1 cellular context compared by ENCODE assay signal in the genomic region with DNA sequence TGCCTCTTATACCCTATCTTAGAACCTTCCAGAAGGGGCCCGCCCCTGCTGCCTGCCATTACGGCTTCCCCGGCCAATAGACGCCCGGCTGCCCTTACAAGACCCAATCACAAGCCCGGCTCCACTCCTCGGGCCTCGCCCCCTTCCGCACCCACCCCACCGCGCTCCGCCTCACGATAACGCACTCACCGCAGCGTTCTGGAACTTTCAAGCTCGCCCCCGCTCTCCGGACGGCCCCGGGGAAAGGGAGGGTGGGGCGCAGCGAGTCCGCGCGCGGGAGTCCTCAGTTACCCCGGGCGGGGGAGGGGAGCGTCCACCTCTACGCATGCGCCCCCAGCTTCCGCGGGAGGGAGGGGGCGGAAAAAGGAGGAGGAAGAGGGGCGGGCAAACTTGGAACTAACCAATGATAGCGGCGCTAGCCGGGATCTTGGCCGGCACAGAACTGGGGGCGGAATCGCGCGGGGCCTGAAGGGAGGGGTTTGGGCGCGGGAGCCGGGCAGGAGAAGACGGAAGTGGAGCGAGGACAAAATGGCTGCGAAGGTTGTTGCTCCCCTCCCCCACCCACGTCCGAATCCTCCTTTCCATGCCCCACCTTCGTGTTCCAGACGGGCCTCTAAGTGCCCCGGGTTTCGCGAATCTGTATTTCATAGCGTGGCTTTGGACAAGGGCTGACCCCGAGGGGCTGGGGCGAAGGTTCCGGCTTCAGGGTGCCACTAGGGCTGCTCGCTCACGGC.
TF ChIP-seq lines count a peak whose summit lies in the region.

No MANE protein-coding gene starts in this region.

TF ChIP-seq in HepG2, 621 proteins besides CTCF, POLR2A, EP300 and RAD21 (continued from another document and continues in another):
- TF ChIP-seq KLF16 (CRISPR knock-in tag; IDR thresholded peaks at IDR 0.05) (peak in 1 of 2 experiments; percentile 80; a peak in 1 of 4 replicates), NR1H2 (CRISPR knock-in tag; IDR thresholded peaks at IDR 0.05; ENCODE audit: borderline replicate concordance, low read depth) (no peak), ZNF713 (CRISPR knock-in tag; IDR thresholded peaks at IDR 0.05) (peak; percentile 93; the same call in 1 of the 2 replicates), ZNF138 (CRISPR knock-in tag; IDR thresholded peaks at IDR 0.05; ENCODE audit: low read depth) (0 out of 2 replicates have a peak, but pooled peaks have one; percentile 4), ZNF564 (CRISPR knock-in tag; IDR thresholded peaks at IDR 0.05) (0 out of 2 replicates have a peak, but pooled peaks have one; percentile 26), ZNF496 (CRISPR knock-in tag; IDR thresholded peaks at IDR 0.05; ENCODE audit: insufficient replicate concordance) (no peak), ZNF746 (CRISPR knock-in tag; IDR thresholded peaks at IDR 0.05) (peak; percentile 81; the same call in 1 of the 2 replicates), SALL2 (CRISPR knock-in tag; IDR thresholded peaks at IDR 0.05) (peak; percentile 21; the same call in 1 of the 2 replicates), GATAD2A (CRISPR knock-in tag; IDR thresholded peaks at IDR 0.05) (no peak; the same call in none of the 2 replicates), SP5 (CRISPR knock-in tag; IDR thresholded peaks at IDR 0.05; ENCODE audit: borderline replicate concordance, low read depth) (peak; percentile 82; the same call in 1 of the 2 replicates), RBM39 (IDR thresholded peaks at IDR 0.05; ENCODE audit: low read depth, low read length, poor library complexity, severe bottlenecking) (peak; percentile 74), REPIN1 (CRISPR knock-in tag; IDR thresholded peaks at IDR 0.05; ENCODE audit: borderline replicate concordance, low read depth) (peak; percentile 59), ZNF737 (CRISPR knock-in tag; IDR thresholded peaks at IDR 0.05; ENCODE audit: borderline replicate concordance) (no peak), ZNF776 (CRISPR knock-in tag; IDR thresholded peaks at IDR 0.05) (no peak), KLF11 (CRISPR knock-in tag; IDR thresholded peaks at IDR 0.05) (peak; percentile 74; the same call in 1 of the 2 replicates), THYN1 (CRISPR knock-in tag; IDR thresholded peaks at IDR 0.05; ENCODE audit: borderline replicate concordance, low read depth) (no peak), ZIK1 (CRISPR knock-in tag; IDR thresholded peaks at IDR 0.05; ENCODE audit: borderline replicate concordance, low read depth) (0 out of 2 replicates have a peak, but pooled peaks have one; percentile 51), ZFP82 (CRISPR knock-in tag; IDR thresholded peaks at IDR 0.05; ENCODE audit: borderline replicate concordance) (no peak), SUZ12 (IDR thresholded peaks at IDR 0.05; ENCODE audit: low read depth, low read length) (no peak; the same call in 1 of the 2 replicates), MIER3 (CRISPR knock-in tag; IDR thresholded peaks at IDR 0.05; ENCODE audit: borderline replicate concordance) (0 out of 2 replicates have a peak, but pooled peaks have one; percentile 14), ZBTB20 (CRISPR knock-in tag; IDR thresholded peaks at IDR 0.05; ENCODE audit: borderline replicate concordance, low read depth) (peak; percentile 35; the same call in 1 of the 2 replicates), MYC (CRISPR knock-in tag; IDR thresholded peaks at IDR 0.05; ENCODE audit: borderline replicate concordance) (peak; percentile 76; the same call in 1 of the 2 replicates), JUND (CRISPR knock-in tag; IDR thresholded peaks at IDR 0.05) (no peak), IRF2 (CRISPR knock-in tag; IDR thresholded peaks at IDR 0.05) (peak; percentile 56; the same call in 1 of the 2 replicates), ZNF274 (CRISPR knock-in tag; IDR thresholded peaks at IDR 0.05) (no peak), SNAPC2 (CRISPR knock-in tag; IDR thresholded peaks at IDR 0.05) (peak; percentile 44; the same call in 1 of the 2 replicates), THAP11 (CRISPR knock-in tag; IDR thresholded peaks at IDR 0.05) (peak; percentile 78), MED13 (CRISPR knock-in tag; IDR thresholded peaks at IDR 0.05) (0 out of 2 replicates have a peak, but pooled peaks have one; percentile 33), NCOA5 (CRISPR knock-in tag; IDR thresholded peaks at IDR 0.05) (no peak), NFYC (CRISPR knock-in tag; IDR thresholded peaks at IDR 0.05) (peak; percentile 86), KAT8 (CRISPR knock-in tag; IDR thresholded peaks at IDR 0.05) (peak; percentile 64; the same call in 1 of the 2 replicates), ZNF614 (CRISPR knock-in tag; IDR thresholded peaks at IDR 0.05; ENCODE audit: borderline replicate concordance) (peak; percentile 35; the same call in 1 of the 2 replicates), TBX2 (CRISPR knock-in tag; IDR thresholded peaks at IDR 0.05; ENCODE audit: borderline replicate concordance) (peak; percentile 11; the same call in 1 of the 2 replicates), DR1 (CRISPR knock-in tag; IDR thresholded peaks at IDR 0.05) (peak; percentile 95), ZSCAN31 (CRISPR knock-in tag; IDR thresholded peaks at IDR 0.05; ENCODE audit: low read depth) (no peak), ZSCAN25 (CRISPR knock-in tag; IDR thresholded peaks at IDR 0.05) (peak; percentile 9; the same call in 1 of the 2 replicates), CBX1 (IDR thresholded peaks at IDR 0.05; ENCODE audit: low read depth) (peak; percentile 77), GTF2F1 (IDR thresholded peaks at IDR 0.05; ENCODE audit: low read length) (no peak), GABPB1 (CRISPR knock-in tag; IDR thresholded peaks at IDR 0.05) (peak; percentile 91), ZSCAN22 (CRISPR knock-in tag; IDR thresholded peaks at IDR 0.05) (no peak), BORCS8-MEF2B (CRISPR knock-in tag; IDR thresholded peaks at IDR 0.05) (peak; percentile 81), NFKB2 (CRISPR knock-in tag; IDR thresholded peaks at IDR 0.05; ENCODE audit: borderline replicate concordance) (0 out of 2 replicates have a peak, but pooled peaks have one; percentile 26), RAD51 (IDR thresholded peaks at IDR 0.05; ENCODE audit: borderline replicate concordance) (no peak), SMYD3 (CRISPR knock-in tag; IDR thresholded peaks at IDR 0.05) (0 out of 2 replicates have a peak, but pooled peaks have one; percentile 27), ZNF724P (CRISPR knock-in tag; IDR thresholded peaks at IDR 0.05; ENCODE audit: borderline replicate concordance) (peak; percentile 45; the same call in 1 of the 2 replicates), RBFOX2 (IDR thresholded peaks at IDR 0.05; ENCODE audit: low read depth, low read length) (peak; percentile 65), SP1 (IDR thresholded peaks at IDR 0.05) (no peak), SP1 (CRISPR knock-in tag; IDR thresholded peaks at IDR 0.05) (peak; percentile 61; the same call in 1 of the 2 replicates), PHF20 (CRISPR knock-in tag; IDR thresholded peaks at IDR 0.05) (peak; percentile 42; the same call in 1 of the 2 replicates), EEA1 (CRISPR knock-in tag; IDR thresholded peaks at IDR 0.05; ENCODE audit: borderline replicate concordance) (peak; percentile 23; the same call in 1 of the 2 replicates), POLR2AphosphoS5 (IDR thresholded peaks at IDR 0.05; ENCODE audit: low read depth, low read length) (peak; percentile 70), ELF1 (CRISPR knock-in tag; IDR thresholded peaks at IDR 0.05) (peak; percentile 86), ZNF354B (CRISPR knock-in tag; IDR thresholded peaks at IDR 0.05) (peak; percentile 15), SPEN (CRISPR knock-in tag; IDR thresholded peaks at IDR 0.05; ENCODE audit: low read depth) (peak; percentile 42), ARHGAP35 (CRISPR knock-in tag; IDR thresholded peaks at IDR 0.05; ENCODE audit: borderline replicate concordance) (0 out of 2 replicates have a peak, but pooled peaks have one; percentile 40), FOSL2 (CRISPR knock-in tag; IDR thresholded peaks at IDR 0.05) (no peak), ZFP36L1 (CRISPR knock-in tag; IDR thresholded peaks at IDR 0.05) (peak; percentile 13; the same call in 1 of the 2 replicates)
- TF ChIP-seq, protein P1, sequence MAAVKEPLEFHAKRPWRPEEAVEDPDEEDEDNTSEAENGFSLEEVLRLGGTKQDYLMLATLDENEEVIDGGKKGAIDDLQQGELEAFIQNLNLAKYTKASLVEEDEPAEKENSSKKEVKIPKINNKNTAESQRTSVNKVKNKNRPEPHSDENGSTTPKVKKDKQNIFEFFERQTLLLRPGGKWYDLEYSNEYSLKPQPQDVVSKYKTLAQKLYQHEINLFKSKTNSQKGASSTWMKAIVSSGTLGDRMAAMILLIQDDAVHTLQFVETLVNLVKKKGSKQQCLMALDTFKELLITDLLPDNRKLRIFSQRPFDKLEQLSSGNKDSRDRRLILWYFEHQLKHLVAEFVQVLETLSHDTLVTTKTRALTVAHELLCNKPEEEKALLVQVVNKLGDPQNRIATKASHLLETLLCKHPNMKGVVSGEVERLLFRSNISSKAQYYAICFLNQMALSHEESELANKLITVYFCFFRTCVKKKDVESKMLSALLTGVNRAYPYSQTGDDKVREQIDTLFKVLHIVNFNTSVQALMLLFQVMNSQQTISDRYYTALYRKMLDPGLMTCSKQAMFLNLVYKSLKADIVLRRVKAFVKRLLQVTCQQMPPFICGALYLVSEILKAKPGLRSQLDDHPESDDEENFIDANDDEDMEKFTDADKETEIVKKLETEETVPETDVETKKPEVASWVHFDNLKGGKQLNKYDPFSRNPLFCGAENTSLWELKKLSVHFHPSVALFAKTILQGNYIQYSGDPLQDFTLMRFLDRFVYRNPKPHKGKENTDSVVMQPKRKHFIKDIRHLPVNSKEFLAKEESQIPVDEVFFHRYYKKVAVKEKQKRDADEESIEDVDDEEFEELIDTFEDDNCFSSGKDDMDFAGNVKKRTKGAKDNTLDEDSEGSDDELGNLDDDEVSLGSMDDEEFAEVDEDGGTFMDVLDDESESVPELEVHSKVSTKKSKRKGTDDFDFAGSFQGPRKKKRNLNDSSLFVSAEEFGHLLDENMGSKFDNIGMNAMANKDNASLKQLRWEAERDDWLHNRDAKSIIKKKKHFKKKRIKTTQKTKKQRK (IDR thresholded peaks at IDR 0.05; ENCODE audit: low read length), result no peak
- TF ChIP-seq, protein P2, sequence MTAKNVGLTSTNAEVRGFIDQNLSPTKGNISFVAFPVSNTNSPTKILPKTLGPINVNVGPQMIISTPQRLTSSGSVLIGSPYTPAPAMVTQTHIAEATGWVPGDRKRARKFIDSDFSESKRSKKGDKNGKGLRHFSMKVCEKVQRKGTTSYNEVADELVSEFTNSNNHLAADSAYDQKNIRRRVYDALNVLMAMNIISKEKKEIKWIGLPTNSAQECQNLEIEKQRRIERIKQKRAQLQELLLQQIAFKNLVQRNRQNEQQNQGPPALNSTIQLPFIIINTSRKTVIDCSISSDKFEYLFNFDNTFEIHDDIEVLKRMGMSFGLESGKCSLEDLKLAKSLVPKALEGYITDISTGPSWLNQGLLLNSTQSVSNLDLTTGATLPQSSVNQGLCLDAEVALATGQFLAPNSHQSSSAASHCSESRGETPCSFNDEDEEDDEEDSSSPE (CRISPR knock-in tag; IDR thresholded peaks at IDR 0.05), result peak; percentile 95
- TF ChIP-seq, protein P3, sequence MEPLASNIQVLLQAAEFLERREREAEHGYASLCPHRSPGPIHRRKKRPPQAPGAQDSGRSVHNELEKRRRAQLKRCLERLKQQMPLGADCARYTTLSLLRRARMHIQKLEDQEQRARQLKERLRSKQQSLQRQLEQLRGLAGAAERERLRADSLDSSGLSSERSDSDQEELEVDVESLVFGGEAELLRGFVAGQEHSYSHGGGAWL (CRISPR knock-in tag; IDR thresholded peaks at IDR 0.05), result peak; percentile 47; the same call in 1 of the 2 replicates
- TF ChIP-seq, protein P4, sequence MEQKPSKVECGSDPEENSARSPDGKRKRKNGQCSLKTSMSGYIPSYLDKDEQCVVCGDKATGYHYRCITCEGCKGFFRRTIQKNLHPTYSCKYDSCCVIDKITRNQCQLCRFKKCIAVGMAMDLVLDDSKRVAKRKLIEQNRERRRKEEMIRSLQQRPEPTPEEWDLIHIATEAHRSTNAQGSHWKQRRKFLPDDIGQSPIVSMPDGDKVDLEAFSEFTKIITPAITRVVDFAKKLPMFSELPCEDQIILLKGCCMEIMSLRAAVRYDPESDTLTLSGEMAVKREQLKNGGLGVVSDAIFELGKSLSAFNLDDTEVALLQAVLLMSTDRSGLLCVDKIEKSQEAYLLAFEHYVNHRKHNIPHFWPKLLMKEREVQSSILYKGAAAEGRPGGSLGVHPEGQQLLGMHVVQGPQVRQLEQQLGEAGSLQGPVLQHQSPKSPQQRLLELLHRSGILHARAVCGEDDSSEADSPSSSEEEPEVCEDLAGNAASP (CRISPR knock-in tag; IDR thresholded peaks at IDR 0.05; ENCODE audit: borderline replicate concordance), result peak; percentile 96
- TF ChIP-seq, protein P5, sequence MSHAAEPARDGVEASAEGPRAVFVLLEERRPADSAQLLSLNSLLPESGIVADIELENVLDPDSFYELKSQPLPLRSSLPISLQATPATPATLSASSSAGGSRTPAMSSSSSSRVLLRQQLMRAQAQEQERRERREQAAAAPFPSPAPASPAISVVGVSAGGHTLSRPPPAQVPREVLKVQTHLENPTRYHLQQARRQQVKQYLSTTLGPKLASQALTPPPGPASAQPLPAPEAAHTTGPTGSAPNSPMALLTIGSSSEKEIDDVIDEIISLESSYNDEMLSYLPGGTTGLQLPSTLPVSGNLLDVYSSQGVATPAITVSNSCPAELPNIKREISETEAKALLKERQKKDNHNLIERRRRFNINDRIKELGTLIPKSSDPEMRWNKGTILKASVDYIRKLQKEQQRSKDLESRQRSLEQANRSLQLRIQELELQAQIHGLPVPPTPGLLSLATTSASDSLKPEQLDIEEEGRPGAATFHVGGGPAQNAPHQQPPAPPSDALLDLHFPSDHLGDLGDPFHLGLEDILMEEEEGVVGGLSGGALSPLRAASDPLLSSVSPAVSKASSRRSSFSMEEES (CRISPR knock-in tag; IDR thresholded peaks at IDR 0.05), result no peak
- TF ChIP-seq, protein P6, sequence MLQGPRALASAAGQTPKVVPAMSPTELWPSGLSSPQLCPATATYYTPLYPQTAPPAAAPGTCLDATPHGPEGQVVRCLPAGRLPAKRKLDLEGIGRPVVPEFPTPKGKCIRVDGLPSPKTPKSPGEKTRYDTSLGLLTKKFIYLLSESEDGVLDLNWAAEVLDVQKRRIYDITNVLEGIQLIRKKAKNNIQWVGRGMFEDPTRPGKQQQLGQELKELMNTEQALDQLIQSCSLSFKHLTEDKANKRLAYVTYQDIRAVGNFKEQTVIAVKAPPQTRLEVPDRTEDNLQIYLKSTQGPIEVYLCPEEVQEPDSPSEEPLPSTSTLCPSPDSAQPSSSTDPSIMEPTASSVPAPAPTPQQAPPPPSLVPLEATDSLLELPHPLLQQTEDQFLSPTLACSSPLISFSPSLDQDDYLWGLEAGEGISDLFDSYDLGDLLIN (CRISPR knock-in tag; IDR thresholded peaks at IDR 0.05; ENCODE audit: borderline replicate concordance), result 0 out of 2 replicates have a peak, but pooled peaks have one; percentile 18
- TF ChIP-seq, protein P7, sequence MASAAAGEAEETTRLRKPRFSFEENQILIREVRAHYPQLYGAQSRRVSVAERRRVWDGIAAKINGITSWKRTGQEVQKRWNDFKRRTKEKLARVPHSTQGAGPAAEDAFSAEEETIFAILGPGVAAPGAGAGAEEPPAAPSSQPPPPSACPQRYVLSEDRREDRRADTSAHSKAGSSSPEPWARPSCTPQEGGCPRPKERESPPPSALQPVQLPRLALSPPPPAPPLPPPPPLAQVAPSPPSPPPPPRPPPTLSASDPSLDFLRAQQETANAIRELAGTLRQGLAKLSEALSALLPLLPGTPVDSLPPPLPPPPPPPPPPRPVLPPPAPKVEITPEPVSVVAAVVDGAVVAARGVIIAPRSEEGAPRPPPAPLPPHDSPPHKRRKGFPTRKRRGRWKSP (CRISPR knock-in tag; IDR thresholded peaks at IDR 0.05), result peak; percentile 73
